In the genomic region with DNA sequence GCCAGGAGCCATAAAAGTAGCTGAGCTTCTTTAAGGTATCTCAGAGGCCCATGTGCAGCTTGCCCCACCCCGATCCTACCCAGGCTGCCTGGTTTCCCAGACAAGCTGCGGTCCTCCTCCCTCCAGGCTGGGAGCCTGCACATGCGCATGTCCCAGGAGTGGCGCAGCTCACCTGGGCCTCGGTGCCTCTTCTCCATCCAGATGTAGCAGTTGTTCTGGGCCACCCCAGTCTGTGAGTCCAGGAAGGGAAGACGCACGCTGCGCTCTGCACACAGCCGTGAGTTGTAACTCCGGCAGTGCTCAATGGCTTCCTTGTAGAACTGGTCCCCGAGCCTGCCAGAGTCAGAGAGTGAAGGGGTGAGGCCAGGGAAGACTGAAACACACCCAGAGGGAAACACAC, we compare ENCODE assay signal across 15 cellular contexts.
DNase-seq lines count a peak whose midpoint lies in the region; TF ChIP-seq lines count a peak whose summit lies in the region.
"Had no signal": no experiment of that assay in that cellular context is flagged by ENCODE, and none has a peak within 500 bp of the region (broad histone marks: within the 10 kb centered on the region; RNA-seq: fewer than 3 reads in every experiment).

No MANE protein-coding gene starts in this region.

- H3K4me3 Mint-ChIP-seq in osteocyte (ENCODE audit: unreplicated experiment), result no peak overlapping the region
- H3K4me3 Mint-ChIP-seq: CD4-positive, CD25-positive, alpha-beta regulatory T cell had no signal

- H3K36me3 ChIP-seq in Peyer's patch (no peaks in the 10 kb centered on the region), esophagus muscularis mucosa (no peaks in the 10 kb centered on the region), transverse colon (no peaks in the 10 kb centered on the region), left ventricle myocardium inferior (no peaks in the 10 kb centered on the region), brain microvascular endothelial cell (replicated peaks) (no peaks in the 10 kb centered on the region)
- H3K36me3 ChIP-seq: BE2C had no signal

- TF ChIP-seq POLR2A in Peyer's patch (IDR thresholded peaks at IDR 0.05), result no peak
- TF ChIP-seq POLR2A in esophagus muscularis mucosa (IDR thresholded peaks at IDR 0.05; ENCODE audit: low read depth), result no peak
- peak; percentile 38 for TF ChIP-seq POLR2A in transverse colon (IDR thresholded peaks at IDR 0.05)

- WGBS in esophagus muscularis mucosa, result 86% methylated on average over 6 of the region's 11 CpGs
- 69% methylated on average over 11 of the region's 11 CpGs; no CpG with 5 or more reads in 1 of the 2 donors for WGBS in transverse colon (ENCODE audit: low coverage in 1 of 2), 2 donors

- peaks cover 4% of the 10 kb centered on the region for H3K4me1 Mint-ChIP-seq in osteocyte (ENCODE audit: unreplicated experiment)

- H3K9me3 ChIP-seq in Peyer's patch, result no peaks in the 10 kb centered on the region
- peaks cover 0 to 8% (median 3%) of the 10 kb centered on the region in 4 donors for H3K9me3 ChIP-seq in esophagus muscularis mucosa
- peaks cover 4 to 8% of the 10 kb centered on the region in 2 donors for H3K9me3 ChIP-seq in transverse colon
- peaks cover 21% of the 10 kb centered on the region for H3K9me3 ChIP-seq in left ventricle myocardium inferior (replicated peaks)

- DNase-seq in Peyer's patch (peak in 2 of 3 donors; percentile 68 to 76), esophagus muscularis mucosa (ENCODE audit: extremely low spot score) (peak; percentile 75), osteocyte (ENCODE audit: extremely low spot score, unreplicated experiment) (peak; percentile 75), transverse colon (peak; percentile 78), left ventricle myocardium inferior (no peak), NOMO-1 treated with dmso at 0.1 percent for 144 hours (lab: John Stamatoyannopoulos, UW; ENCODE audit: unreplicated experiment) (no peak), brain microvascular endothelial cell (no peak)
- DNase-seq: BE2C; CD4-positive, CD25-positive, alpha-beta regulatory T cell; COR-L47; NCI-H1417; NCI-H187 treated with DMSO at 0.1 percent for 48 hours; NCI-H2227 treated with DMSO at 0.1 percent for 48 hours; NCI-H524; PC-9 had no signal

- H3K27ac Mint-ChIP-seq in osteocyte (ENCODE audit: unreplicated experiment), result no peak overlapping the region
- H3K27ac Mint-ChIP-seq: CD4-positive, CD25-positive, alpha-beta regulatory T cell had no signal

- H3K36me3 Mint-ChIP-seq in osteocyte (ENCODE audit: unreplicated experiment), result peaks cover 8% of the 10 kb centered on the region

- in situ Hi-C loops in transverse colon (cut with MboI; ENCODE audit: low pct_ligation_motif_present in 1 of 4, low pct_unique_long_range_greater_than_20kb in 1 of 4, low sequenced_read_pairs in 3 of 4) (no loop called here), brain microvascular endothelial cell (cut with HindIII; ENCODE audit: low pct_ligation_motif_present, low sequenced_read_pairs) (no loop called here)

- no peak for TF ChIP-seq EP300 in esophagus muscularis mucosa (IDR thresholded peaks at IDR 0.05)
- no peak for TF ChIP-seq EP300 in transverse colon (IDR thresholded peaks at IDR 0.05; ENCODE audit: low read depth)

- H3K4me3 ChIP-seq in Peyer's patch, result no peak overlapping the region
- H3K4me3 ChIP-seq in esophagus muscularis mucosa, result no peak overlapping the region
- peak overlapping the region in 1 of 4 donors; percentile 12 for H3K4me3 ChIP-seq in transverse colon
- H3K4me3 ChIP-seq in left ventricle myocardium inferior, result no peak overlapping the region
- no peak overlapping the region for H3K4me3 ChIP-seq in brain microvascular endothelial cell (ENCODE audit: low read depth, low read length)
- H3K4me3 ChIP-seq: PC-9 had no signal

- H3K27me3 ChIP-seq in Peyer's patch, result no peaks in the 10 kb centered on the region
- no peaks in the 10 kb centered on the region for H3K27me3 ChIP-seq in esophagus muscularis mucosa
- no peaks in the 10 kb centered on the region for H3K27me3 ChIP-seq in transverse colon
- H3K27me3 ChIP-seq in left ventricle myocardium inferior (ENCODE audit: low read depth), result no peaks in the 10 kb centered on the region
- no peaks in the 10 kb centered on the region for H3K27me3 ChIP-seq in brain microvascular endothelial cell (replicated peaks)
- H3K27me3 ChIP-seq: BE2C had no signal

- TF ChIP-seq CTCF in Peyer's patch (IDR thresholded peaks at IDR 0.05) (no peak), esophagus muscularis mucosa (IDR thresholded peaks at IDR 0.05) (no peak), osteocyte (IDR thresholded peaks at IDR 0.05) (no peak), transverse colon (IDR thresholded peaks at IDR 0.05) (no peak), left ventricle myocardium inferior (IDR thresholded peaks at IDR 0.05; ENCODE audit: borderline replicate concordance) (no peak), brain microvascular endothelial cell (IDR thresholded peaks at IDR 0.05; ENCODE audit: low read depth, low read length, missing control alignments) (no peak)

- H3K27me3 Mint-ChIP-seq in osteocyte (ENCODE audit: unreplicated experiment), result no peaks in the 10 kb centered on the region

- intact Hi-C loops in esophagus muscularis mucosa (cut with DNase I) (no loop called here), transverse colon (cut with DNase I; ENCODE audit: low total_unique reads) (no loop called here), left ventricle myocardium inferior (cut with micrococcal nuclease) (no loop called here)

- H3K27ac ChIP-seq in Peyer's patch, result no peak overlapping the region
- no peak overlapping the region for H3K27ac ChIP-seq in esophagus muscularis mucosa (replicated peaks in 1 of 4)
- peak overlapping the region; percentile 55 to 72 (median 58) for H3K27ac ChIP-seq in transverse colon
- H3K27ac ChIP-seq in left ventricle myocardium inferior (replicated peaks), result no peak overlapping the region
- no peak overlapping the region for H3K27ac ChIP-seq in brain microvascular endothelial cell
- H3K27ac ChIP-seq: PC-9 had no signal

- peaks cover 22% of the 10 kb centered on the region for H3K9me3 Mint-ChIP-seq in osteocyte (ENCODE audit: unreplicated experiment)

- H3K4me1 ChIP-seq in Peyer's patch, result peaks cover 0 to 5% (median 0%) of the 10 kb centered on the region in 4 donors
- peaks cover 0 to 15% (median 8%) of the 10 kb centered on the region in 4 donors for H3K4me1 ChIP-seq in esophagus muscularis mucosa
- peaks cover 0 to 6% (median 4%) of the 10 kb centered on the region in 4 donors for H3K4me1 ChIP-seq in transverse colon
- H3K4me1 ChIP-seq in left ventricle myocardium inferior, result peaks cover 36% of the 10 kb centered on the region

Comparison
In these comparisons a context has a peak if more than half of its experiments do, and no peak if none do; other contexts are left out.
1. DNase-seq: peak in Peyer's patch (2 of 3), esophagus muscularis mucosa (single experiment), osteocyte (single experiment) and transverse colon (single experiment); none in left ventricle myocardium inferior (single experiment), NOMO-1 treated with dmso at 0.1 percent for 144 hours (single experiment) and brain microvascular endothelial cell (single experiment).
2. H3K27ac ChIP-seq: peak in transverse colon (4 of 4); none in Peyer's patch (0 of 4), esophagus muscularis mucosa (0 of 4), left ventricle myocardium inferior (single experiment) and brain microvascular endothelial cell (single experiment).